Comparison of ENCODE assay signal across 26 cellular contexts in the genomic region with DNA sequence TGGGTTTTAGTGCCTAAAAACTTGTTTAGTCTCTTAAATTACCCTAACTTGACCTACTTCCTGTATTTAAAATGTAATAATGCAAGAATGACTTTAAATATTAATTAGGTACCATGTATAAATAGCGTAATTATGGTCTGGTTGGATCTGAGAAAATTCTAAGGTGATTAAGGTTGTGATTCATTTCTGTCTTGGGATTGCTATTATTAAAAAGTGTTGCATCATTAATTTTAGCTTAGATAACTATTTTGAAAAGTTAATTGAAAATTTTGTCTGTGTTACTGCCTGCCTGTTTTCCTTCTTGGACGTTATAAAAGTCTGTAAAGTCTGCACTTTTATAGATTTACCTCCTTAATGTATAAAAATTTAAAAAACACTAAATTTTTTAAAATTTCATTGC. TPM values are rescaled to one million over a fixed set of nuclear protein-coding genes. Genes with fewer than 3 reads are reported as not detected.
"Had no signal": no experiment of that assay in that cellular context is flagged by ENCODE, and none has a peak within 500 bp of the region (broad histone marks: within the 10 kb centered on the region; RNA-seq: fewer than 3 reads in every experiment).

No MANE protein-coding gene starts in this region.

- H3K27me3 ChIP-seq: colonic mucosa, dorsolateral prefrontal cortex, esophagus muscularis mucosa, esophagus squamous epithelium, foreskin keratinocyte, gastrocnemius medialis, gastroesophageal sphincter, heart left ventricle, heart right ventricle, hepatocyte had no signal

- DNase-seq: colonic mucosa; cortex of kidney; dermis blood vessel endothelial cell; dorsolateral prefrontal cortex; effector CD4-positive, alpha-beta T cell; effector CD8-positive, alpha-beta T cell; effector memory CD4-positive, alpha-beta T cell; effector memory CD8-positive, alpha-beta T cell; endodermal cell; esophagus squamous epithelium; foreskin fibroblast; foreskin keratinocyte; foreskin melanocyte; gastrocnemius medialis; glutamatergic neuron; heart left ventricle; heart right ventricle had no signal

- H3K27ac ChIP-seq: colonic mucosa, coronary artery, dorsolateral prefrontal cortex, epithelial cell of prostate, esophagus muscularis mucosa, esophagus squamous epithelium, foreskin keratinocyte, gastrocnemius medialis, gastroesophageal sphincter, heart left ventricle, heart right ventricle, hepatocyte had no signal

- H3K79me2 ChIP-seq: hepatocyte had no signal

- H3K4me1 ChIP-seq: colonic mucosa, esophagus muscularis mucosa, esophagus squamous epithelium, gastrocnemius medialis, gastroesophageal sphincter had no signal

- H2AFZ ChIP-seq: hepatocyte had no signal

- H3K9me3 ChIP-seq: colonic mucosa, esophagus muscularis mucosa, esophagus squamous epithelium, gastrocnemius medialis, gastroesophageal sphincter, heart left ventricle, heart right ventricle had no signal

- H3K36me3 ChIP-seq: colonic mucosa, gastrocnemius medialis had no signal

- ATAC-seq: effector memory CD8-positive, alpha-beta T cell; esophagus mucosa; foreskin keratinocyte; gastrocnemius medialis; gastroesophageal sphincter; heart left ventricle; heart right ventricle had no signal

- H3K4me2 ChIP-seq: hepatocyte had no signal

- H3K4me3 ChIP-seq: colonic mucosa, coronary artery, dorsolateral prefrontal cortex, esophagus muscularis mucosa, esophagus squamous epithelium, gastrocnemius medialis, gastroesophageal sphincter, heart left ventricle, heart right ventricle, hepatocyte had no signal

- FAIRE-seq: colon, endothelial cell of umbilical vein had no signal

RNA-seq across cellular contexts. Expression of a gene that starts 11.8 kb away (rescaled TPM):
- total RNA-seq: epithelial cell of proximal tubule had no signal
